ENCODE assay signal across 2 cellular contexts in the genomic region with DNA sequence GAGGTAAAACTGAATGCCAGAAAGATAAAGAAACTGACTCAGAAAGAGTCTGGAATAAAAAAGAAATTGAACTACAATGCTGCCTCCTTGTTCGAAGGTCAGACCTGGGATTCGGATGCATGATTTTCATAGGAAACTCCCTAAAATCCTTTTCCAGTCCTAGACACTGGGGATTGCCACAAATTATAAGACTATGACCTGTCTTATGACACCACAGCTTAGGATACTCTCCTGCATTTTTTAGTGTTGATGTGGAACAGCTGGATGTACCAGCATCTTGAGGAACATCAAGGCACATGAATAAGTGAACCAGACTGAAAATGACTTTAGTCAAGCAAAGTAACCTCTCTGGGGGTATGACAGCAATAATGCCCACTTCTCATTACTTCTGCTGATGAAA.
TF ChIP-seq lines count a peak whose summit lies in the region.

No MANE protein-coding gene starts in this region.

TF ChIP-seq in SK-N-SH treated with all-trans-retinoic acid at 6 μM for 48 hours, 23 proteins besides CTCF, POLR2A, EP300 and RAD21 (continued from another document):
- TF ChIP-seq, protein P1, sequence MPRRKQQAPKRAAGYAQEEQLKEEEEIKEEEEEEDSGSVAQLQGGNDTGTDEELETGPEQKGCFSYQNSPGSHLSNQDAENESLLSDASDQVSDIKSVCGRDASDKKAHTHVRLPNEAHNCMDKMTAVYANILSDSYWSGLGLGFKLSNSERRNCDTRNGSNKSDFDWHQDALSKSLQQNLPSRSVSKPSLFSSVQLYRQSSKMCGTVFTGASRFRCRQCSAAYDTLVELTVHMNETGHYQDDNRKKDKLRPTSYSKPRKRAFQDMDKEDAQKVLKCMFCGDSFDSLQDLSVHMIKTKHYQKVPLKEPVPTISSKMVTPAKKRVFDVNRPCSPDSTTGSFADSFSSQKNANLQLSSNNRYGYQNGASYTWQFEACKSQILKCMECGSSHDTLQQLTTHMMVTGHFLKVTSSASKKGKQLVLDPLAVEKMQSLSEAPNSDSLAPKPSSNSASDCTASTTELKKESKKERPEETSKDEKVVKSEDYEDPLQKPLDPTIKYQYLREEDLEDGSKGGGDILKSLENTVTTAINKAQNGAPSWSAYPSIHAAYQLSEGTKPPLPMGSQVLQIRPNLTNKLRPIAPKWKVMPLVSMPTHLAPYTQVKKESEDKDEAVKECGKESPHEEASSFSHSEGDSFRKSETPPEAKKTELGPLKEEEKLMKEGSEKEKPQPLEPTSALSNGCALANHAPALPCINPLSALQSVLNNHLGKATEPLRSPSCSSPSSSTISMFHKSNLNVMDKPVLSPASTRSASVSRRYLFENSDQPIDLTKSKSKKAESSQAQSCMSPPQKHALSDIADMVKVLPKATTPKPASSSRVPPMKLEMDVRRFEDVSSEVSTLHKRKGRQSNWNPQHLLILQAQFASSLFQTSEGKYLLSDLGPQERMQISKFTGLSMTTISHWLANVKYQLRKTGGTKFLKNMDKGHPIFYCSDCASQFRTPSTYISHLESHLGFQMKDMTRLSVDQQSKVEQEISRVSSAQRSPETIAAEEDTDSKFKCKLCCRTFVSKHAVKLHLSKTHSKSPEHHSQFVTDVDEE (CRISPR knock-in tag; IDR thresholded peaks at IDR 0.05): no peak
- TF ChIP-seq, protein P2, sequence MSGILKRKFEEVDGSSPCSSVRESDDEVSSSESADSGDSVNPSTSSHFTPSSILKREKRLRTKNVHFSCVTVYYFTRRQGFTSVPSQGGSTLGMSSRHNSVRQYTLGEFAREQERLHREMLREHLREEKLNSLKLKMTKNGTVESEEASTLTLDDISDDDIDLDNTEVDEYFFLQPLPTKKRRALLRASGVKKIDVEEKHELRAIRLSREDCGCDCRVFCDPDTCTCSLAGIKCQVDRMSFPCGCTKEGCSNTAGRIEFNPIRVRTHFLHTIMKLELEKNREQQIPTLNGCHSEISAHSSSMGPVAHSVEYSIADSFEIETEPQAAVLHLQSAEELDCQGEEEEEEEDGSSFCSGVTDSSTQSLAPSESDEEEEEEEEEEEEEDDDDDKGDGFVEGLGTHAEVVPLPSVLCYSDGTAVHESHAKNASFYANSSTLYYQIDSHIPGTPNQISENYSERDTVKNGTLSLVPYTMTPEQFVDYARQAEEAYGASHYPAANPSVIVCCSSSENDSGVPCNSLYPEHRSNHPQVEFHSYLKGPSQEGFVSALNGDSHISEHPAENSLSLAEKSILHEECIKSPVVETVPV (CRISPR knock-in tag; IDR thresholded peaks at IDR 0.05): no peak
- TF ChIP-seq ISL1 (CRISPR knock-in tag; IDR thresholded peaks at IDR 0.05) (no peak), ZFP3 (CRISPR knock-in tag; IDR thresholded peaks at IDR 0.05) (no peak), ZC3H10 (CRISPR knock-in tag; IDR thresholded peaks at IDR 0.05) (no peak), BACH2 (CRISPR knock-in tag; IDR thresholded peaks at IDR 0.05; ENCODE audit: borderline replicate concordance) (no peak), RARB (CRISPR knock-in tag; IDR thresholded peaks at IDR 0.05) (no peak), SNAI2 (CRISPR knock-in tag; IDR thresholded peaks at IDR 0.05) (no peak), ZNF565 (CRISPR knock-in tag; conservative IDR thresholded peaks at IDR 0.05; ENCODE audit: low read depth) (no peak), ZNF70 (CRISPR knock-in tag; IDR thresholded peaks at IDR 0.05) (no peak), PPARA (CRISPR knock-in tag; IDR thresholded peaks at IDR 0.05; ENCODE audit: borderline replicate concordance) (no peak), ZFP30 (CRISPR knock-in tag; IDR thresholded peaks at IDR 0.05) (no peak)
- TF ChIP-seq, protein P3, sequence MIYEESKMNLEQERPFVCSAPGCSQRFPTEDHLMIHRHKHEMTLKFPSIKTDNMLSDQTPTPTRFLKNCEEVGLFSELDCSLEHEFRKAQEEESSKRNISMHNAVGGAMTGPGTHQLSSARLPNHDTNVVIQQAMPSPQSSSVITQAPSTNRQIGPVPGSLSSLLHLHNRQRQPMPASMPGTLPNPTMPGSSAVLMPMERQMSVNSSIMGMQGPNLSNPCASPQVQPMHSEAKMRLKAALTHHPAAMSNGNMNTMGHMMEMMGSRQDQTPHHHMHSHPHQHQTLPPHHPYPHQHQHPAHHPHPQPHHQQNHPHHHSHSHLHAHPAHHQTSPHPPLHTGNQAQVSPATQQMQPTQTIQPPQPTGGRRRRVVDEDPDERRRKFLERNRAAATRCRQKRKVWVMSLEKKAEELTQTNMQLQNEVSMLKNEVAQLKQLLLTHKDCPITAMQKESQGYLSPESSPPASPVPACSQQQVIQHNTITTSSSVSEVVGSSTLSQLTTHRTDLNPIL (CRISPR knock-in tag; IDR thresholded peaks at IDR 0.05; ENCODE audit: low read depth): no peak
- TF ChIP-seq, protein P4, sequence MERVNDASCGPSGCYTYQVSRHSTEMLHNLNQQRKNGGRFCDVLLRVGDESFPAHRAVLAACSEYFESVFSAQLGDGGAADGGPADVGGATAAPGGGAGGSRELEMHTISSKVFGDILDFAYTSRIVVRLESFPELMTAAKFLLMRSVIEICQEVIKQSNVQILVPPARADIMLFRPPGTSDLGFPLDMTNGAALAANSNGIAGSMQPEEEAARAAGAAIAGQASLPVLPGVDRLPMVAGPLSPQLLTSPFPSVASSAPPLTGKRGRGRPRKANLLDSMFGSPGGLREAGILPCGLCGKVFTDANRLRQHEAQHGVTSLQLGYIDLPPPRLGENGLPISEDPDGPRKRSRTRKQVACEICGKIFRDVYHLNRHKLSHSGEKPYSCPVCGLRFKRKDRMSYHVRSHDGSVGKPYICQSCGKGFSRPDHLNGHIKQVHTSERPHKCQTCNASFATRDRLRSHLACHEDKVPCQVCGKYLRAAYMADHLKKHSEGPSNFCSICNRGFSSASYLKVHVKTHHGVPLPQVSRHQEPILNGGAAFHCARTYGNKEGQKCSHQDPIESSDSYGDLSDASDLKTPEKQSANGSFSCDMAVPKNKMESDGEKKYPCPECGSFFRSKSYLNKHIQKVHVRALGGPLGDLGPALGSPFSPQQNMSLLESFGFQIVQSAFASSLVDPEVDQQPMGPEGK (CRISPR knock-in tag; IDR thresholded peaks at IDR 0.05; ENCODE audit: borderline replicate concordance): no peak

TF ChIP-seq in GM23338, 12 proteins besides CTCF, POLR2A, EP300 and RAD21 (continued from another document):
- TF ChIP-seq, protein P5, sequence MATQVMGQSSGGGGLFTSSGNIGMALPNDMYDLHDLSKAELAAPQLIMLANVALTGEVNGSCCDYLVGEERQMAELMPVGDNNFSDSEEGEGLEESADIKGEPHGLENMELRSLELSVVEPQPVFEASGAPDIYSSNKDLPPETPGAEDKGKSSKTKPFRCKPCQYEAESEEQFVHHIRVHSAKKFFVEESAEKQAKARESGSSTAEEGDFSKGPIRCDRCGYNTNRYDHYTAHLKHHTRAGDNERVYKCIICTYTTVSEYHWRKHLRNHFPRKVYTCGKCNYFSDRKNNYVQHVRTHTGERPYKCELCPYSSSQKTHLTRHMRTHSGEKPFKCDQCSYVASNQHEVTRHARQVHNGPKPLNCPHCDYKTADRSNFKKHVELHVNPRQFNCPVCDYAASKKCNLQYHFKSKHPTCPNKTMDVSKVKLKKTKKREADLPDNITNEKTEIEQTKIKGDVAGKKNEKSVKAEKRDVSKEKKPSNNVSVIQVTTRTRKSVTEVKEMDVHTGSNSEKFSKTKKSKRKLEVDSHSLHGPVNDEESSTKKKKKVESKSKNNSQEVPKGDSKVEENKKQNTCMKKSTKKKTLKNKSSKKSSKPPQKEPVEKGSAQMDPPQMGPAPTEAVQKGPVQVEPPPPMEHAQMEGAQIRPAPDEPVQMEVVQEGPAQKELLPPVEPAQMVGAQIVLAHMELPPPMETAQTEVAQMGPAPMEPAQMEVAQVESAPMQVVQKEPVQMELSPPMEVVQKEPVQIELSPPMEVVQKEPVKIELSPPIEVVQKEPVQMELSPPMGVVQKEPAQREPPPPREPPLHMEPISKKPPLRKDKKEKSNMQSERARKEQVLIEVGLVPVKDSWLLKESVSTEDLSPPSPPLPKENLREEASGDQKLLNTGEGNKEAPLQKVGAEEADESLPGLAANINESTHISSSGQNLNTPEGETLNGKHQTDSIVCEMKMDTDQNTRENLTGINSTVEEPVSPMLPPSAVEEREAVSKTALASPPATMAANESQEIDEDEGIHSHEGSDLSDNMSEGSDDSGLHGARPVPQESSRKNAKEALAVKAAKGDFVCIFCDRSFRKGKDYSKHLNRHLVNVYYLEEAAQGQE (IDR thresholded peaks at IDR 0.05; ENCODE audit: unreplicated experiment): no peak
- no peak for TF ChIP-seq ZNF114 (CRISPR knock-in tag; IDR thresholded peaks at IDR 0.05)
- TF ChIP-seq NANOG (IDR thresholded peaks at IDR 0.05; ENCODE audit: borderline replicate concordance): no peak
- TF ChIP-seq POLR2AphosphoS5 (IDR thresholded peaks at IDR 0.05; ENCODE audit: low read depth): no peak
- TF ChIP-seq EZH2phosphoT487 (IDR thresholded peaks at IDR 0.05; ENCODE audit: unreplicated experiment): no peak
- no peak for TF ChIP-seq CREB1 (CRISPR knock-in tag; IDR thresholded peaks at IDR 0.05; ENCODE audit: low read depth)
- TF ChIP-seq, protein P6, sequence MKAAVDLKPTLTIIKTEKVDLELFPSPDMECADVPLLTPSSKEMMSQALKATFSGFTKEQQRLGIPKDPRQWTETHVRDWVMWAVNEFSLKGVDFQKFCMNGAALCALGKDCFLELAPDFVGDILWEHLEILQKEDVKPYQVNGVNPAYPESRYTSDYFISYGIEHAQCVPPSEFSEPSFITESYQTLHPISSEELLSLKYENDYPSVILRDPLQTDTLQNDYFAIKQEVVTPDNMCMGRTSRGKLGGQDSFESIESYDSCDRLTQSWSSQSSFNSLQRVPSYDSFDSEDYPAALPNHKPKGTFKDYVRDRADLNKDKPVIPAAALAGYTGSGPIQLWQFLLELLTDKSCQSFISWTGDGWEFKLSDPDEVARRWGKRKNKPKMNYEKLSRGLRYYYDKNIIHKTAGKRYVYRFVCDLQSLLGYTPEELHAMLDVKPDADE (IDR thresholded peaks at IDR 0.05): no peak
- no peak for TF ChIP-seq EZH2 (IDR thresholded peaks at IDR 0.05; ENCODE audit: low read depth, unreplicated experiment)
- TF ChIP-seq ZNF331 (CRISPR knock-in tag; IDR thresholded peaks at IDR 0.05; ENCODE audit: low read depth): no peak
- TF ChIP-seq, protein P7, sequence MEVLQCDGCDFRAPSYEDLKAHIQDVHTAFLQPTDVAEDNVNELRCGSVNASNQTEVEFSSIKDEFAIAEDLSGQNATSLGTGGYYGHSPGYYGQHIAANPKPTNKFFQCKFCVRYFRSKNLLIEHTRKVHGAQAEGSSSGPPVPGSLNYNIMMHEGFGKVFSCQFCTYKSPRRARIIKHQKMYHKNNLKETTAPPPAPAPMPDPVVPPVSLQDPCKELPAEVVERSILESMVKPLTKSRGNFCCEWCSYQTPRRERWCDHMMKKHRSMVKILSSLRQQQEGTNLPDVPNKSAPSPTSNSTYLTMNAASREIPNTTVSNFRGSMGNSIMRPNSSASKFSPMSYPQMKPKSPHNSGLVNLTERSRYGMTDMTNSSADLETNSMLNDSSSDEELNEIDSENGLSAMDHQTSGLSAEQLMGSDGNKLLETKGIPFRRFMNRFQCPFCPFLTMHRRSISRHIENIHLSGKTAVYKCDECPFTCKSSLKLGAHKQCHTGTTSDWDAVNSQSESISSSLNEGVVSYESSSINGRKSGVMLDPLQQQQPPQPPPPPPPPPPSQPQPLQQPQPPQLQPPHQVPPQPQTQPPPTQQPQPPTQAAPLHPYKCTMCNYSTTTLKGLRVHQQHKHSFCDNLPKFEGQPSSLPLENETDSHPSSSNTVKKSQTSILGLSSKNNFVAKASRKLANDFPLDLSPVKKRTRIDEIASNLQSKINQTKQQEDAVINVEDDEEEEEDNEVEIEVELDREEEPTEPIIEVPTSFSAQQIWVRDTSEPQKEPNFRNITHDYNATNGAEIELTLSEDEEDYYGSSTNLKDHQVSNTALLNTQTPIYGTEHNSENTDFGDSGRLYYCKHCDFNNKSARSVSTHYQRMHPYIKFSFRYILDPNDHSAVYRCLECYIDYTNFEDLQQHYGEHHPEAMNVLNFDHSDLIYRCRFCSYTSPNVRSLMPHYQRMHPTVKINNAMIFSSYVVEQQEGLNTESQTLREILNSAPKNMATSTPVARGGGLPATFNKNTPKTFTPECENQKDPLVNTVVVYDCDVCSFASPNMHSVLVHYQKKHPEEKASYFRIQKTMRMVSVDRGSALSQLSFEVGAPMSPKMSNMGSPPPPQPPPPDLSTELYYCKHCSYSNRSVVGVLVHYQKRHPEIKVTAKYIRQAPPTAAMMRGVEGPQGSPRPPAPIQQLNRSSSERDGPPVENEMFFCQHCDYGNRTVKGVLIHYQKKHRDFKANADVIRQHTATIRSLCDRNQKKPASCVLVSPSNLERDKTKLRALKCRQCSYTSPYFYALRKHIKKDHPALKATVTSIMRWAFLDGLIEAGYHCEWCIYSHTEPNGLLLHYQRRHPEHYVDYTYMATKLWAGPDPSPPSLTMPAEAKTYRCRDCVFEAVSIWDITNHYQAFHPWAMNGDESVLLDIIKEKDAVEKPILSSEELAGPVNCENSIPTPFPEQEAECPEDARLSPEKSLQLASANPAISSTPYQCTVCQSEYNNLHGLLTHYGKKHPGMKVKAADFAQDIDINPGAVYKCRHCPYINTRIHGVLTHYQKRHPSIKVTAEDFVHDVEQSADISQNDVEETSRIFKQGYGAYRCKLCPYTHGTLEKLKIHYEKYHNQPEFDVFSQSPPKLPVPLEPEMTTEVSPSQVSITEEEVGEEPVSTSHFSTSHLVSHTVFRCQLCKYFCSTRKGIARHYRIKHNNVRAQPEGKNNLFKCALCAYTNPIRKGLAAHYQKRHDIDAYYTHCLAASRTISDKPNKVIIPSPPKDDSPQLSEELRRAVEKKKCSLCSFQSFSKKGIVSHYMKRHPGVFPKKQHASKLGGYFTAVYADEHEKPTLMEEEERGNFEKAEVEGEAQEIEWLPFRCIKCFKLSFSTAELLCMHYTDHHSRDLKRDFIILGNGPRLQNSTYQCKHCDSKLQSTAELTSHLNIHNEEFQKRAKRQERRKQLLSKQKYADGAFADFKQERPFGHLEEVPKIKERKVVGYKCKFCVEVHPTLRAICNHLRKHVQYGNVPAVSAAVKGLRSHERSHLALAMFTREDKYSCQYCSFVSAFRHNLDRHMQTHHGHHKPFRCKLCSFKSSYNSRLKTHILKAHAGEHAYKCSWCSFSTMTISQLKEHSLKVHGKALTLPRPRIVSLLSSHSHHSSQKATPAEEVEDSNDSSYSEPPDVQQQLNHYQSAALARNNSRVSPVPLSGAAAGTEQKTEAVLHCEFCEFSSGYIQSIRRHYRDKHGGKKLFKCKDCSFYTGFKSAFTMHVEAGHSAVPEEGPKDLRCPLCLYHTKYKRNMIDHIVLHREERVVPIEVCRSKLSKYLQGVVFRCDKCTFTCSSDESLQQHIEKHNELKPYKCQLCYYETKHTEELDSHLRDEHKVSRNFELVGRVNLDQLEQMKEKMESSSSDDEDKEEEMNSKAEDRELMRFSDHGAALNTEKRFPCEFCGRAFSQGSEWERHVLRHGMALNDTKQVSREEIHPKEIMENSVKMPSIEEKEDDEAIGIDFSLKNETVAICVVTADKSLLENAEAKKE (CRISPR knock-in tag; IDR thresholded peaks at IDR 0.05): no peak
